Comparison of ENCODE assay signal across 1 cellular context in genomic region chr14:21205026-21205677, GRCh38.
TF ChIP-seq lines count a peak whose summit lies in the region.

No MANE protein-coding gene starts in this region.

TF ChIP-seq in WTC11, 78 proteins besides CTCF, POLR2A, EP300 and RAD21 (continued from another document):
- TF ChIP-seq, protein P1, sequence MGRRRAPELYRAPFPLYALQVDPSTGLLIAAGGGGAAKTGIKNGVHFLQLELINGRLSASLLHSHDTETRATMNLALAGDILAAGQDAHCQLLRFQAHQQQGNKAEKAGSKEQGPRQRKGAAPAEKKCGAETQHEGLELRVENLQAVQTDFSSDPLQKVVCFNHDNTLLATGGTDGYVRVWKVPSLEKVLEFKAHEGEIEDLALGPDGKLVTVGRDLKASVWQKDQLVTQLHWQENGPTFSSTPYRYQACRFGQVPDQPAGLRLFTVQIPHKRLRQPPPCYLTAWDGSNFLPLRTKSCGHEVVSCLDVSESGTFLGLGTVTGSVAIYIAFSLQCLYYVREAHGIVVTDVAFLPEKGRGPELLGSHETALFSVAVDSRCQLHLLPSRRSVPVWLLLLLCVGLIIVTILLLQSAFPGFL (CRISPR knock-in tag; IDR thresholded peaks at IDR 0.05; ENCODE audit: borderline replicate concordance): no peak
- TF ChIP-seq ATF6 (CRISPR knock-in tag; IDR thresholded peaks at IDR 0.05) (no peak), ETV6 (CRISPR knock-in tag; IDR thresholded peaks at IDR 0.05) (no peak), ZNF219 (CRISPR knock-in tag; IDR thresholded peaks at IDR 0.05; ENCODE audit: borderline replicate concordance) (no peak), FOXJ3 (CRISPR knock-in tag; IDR thresholded peaks at IDR 0.05; ENCODE audit: borderline replicate concordance) (no peak), CBFB (CRISPR knock-in tag; IDR thresholded peaks at IDR 0.05; ENCODE audit: low read depth) (no peak), ATF3 (CRISPR knock-in tag; conservative IDR thresholded peaks at IDR 0.05) (no peak), SP1 (CRISPR knock-in tag; conservative IDR thresholded peaks at IDR 0.05) (no peak), PRDM15 (CRISPR knock-in tag; IDR thresholded peaks at IDR 0.05) (no peak), ZBTB43 (CRISPR knock-in tag; IDR thresholded peaks at IDR 0.05) (no peak), NFATC4 (CRISPR knock-in tag; IDR thresholded peaks at IDR 0.05) (no peak)
- TF ChIP-seq, protein P2, sequence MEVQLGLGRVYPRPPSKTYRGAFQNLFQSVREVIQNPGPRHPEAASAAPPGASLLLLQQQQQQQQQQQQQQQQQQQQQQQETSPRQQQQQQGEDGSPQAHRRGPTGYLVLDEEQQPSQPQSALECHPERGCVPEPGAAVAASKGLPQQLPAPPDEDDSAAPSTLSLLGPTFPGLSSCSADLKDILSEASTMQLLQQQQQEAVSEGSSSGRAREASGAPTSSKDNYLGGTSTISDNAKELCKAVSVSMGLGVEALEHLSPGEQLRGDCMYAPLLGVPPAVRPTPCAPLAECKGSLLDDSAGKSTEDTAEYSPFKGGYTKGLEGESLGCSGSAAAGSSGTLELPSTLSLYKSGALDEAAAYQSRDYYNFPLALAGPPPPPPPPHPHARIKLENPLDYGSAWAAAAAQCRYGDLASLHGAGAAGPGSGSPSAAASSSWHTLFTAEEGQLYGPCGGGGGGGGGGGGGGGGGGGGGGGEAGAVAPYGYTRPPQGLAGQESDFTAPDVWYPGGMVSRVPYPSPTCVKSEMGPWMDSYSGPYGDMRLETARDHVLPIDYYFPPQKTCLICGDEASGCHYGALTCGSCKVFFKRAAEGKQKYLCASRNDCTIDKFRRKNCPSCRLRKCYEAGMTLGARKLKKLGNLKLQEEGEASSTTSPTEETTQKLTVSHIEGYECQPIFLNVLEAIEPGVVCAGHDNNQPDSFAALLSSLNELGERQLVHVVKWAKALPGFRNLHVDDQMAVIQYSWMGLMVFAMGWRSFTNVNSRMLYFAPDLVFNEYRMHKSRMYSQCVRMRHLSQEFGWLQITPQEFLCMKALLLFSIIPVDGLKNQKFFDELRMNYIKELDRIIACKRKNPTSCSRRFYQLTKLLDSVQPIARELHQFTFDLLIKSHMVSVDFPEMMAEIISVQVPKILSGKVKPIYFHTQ (CRISPR knock-in tag; IDR thresholded peaks at IDR 0.05): no peak
